1 cellular context compared by ENCODE assay signal in genomic region chr6:135161996-135162395, GRCh38.
TF ChIP-seq lines count a peak whose summit lies in the region.

No MANE protein-coding gene starts in this region.

TF ChIP-seq in HCT116, 20 proteins besides CTCF, POLR2A, EP300 and RAD21 (continued from another document):
- TF ChIP-seq REST (IDR thresholded peaks at IDR 0.05; ENCODE audit: low read depth) = no peak
- TF ChIP-seq ZNF274 (IDR thresholded peaks at IDR 0.05; ENCODE audit: low read depth, low read length) = no peak
- TF ChIP-seq SRF (IDR thresholded peaks at IDR 0.05; ENCODE audit: low read depth) = no peak
- no peak for TF ChIP-seq CEBPB (IDR thresholded peaks at IDR 0.05; ENCODE audit: low read depth)
- no peak for TF ChIP-seq TCF7L2 (IDR thresholded peaks at IDR 0.05; ENCODE audit: borderline replicate concordance, extremely low read depth, insufficient read depth, insufficient read length)
TF ChIP-seq in HCT116: peak in this region for 0.
